16 cellular contexts compared by ENCODE assay signal in genomic region chr10:75978213-75978612, GRCh38.
"Had no signal": no experiment of that assay in that cellular context is flagged by ENCODE, and none has a peak within 500 bp of the region (broad histone marks: within the 10 kb centered on the region; RNA-seq: fewer than 3 reads in every experiment).

No MANE protein-coding gene starts in this region.

- H3K36me3 ChIP-seq: tibial artery had no signal

- H3K4me1 ChIP-seq: parathyroid adenoma, tibial artery had no signal

- H3K4me2 ChIP-seq: hepatocyte, smooth muscle cell had no signal

- H3K4me1 Mint-ChIP-seq: activated CD8-positive, alpha-beta memory T cell treated with anti-CD3 and anti-CD28 coated beads, Interleukin-2, amount 10 ng/mL, durations not matched to agents 7 days and 5 days; activated naive CD4-positive, alpha-beta T cell treated with anti-CD3 and anti-CD28 coated beads, Interleukin-2, amount 50 U/mL, for 24 hours; memory B cell had no signal

- H3K27me3 Mint-ChIP-seq: activated CD8-positive, alpha-beta memory T cell treated with anti-CD3 and anti-CD28 coated beads, Interleukin-2, amount 10 ng/mL, durations not matched to agents 7 days and 5 days; activated T-cell treated with anti-CD3 and anti-CD28 coated beads, Interleukin-2, amount 50 U/mL, for 24 hours had no signal

- H3K4me3 Mint-ChIP-seq: activated CD8-positive, alpha-beta memory T cell treated with anti-CD3 and anti-CD28 coated beads, Interleukin-2, amount 10 ng/mL, durations not matched to agents 7 days and 5 days; activated naive CD4-positive, alpha-beta T cell treated with anti-CD3 and anti-CD28 coated beads, Interleukin-2, amount 50 U/mL, for 24 hours; activated T-cell treated with anti-CD3 and anti-CD28 coated beads, Interleukin-2, amount 50 U/mL, for 24 hours; memory B cell; T-helper 1 cell treated with Interleukin-12 subunit alpha and Interleukin-12 subunit beta and Interleukin-4 antibody, amounts not matched to agents 30 μg/mL and 1 μg/mL, for 36 hours had no signal

- H3K9ac ChIP-seq: parathyroid adenoma had no signal

- H3K9me3 Mint-ChIP-seq: activated naive CD4-positive, alpha-beta T cell treated with anti-CD3 and anti-CD28 coated beads, Interleukin-2, amount 50 U/mL, for 24 hours; activated T-cell treated with anti-CD3 and anti-CD28 coated beads, Interleukin-2, amount 50 U/mL, for 24 hours; T-helper 1 cell treated with Interleukin-12 subunit alpha and Interleukin-12 subunit beta and Interleukin-4 antibody, amounts not matched to agents 30 μg/mL and 1 μg/mL, for 36 hours had no signal

- ATAC-seq: activated CD8-positive, alpha-beta memory T cell treated with anti-CD3 and anti-CD28 coated beads, Interleukin-2, amount 10 ng/mL, durations not matched to agents 7 days and 5 days; left colon; right cardiac atrium; SK-N-SH treated with all-trans-retinoic acid at 6 μM for 48 hours had no signal

- H3K27me3 ChIP-seq: hepatocyte, tibial artery had no signal

- H3K9me3 ChIP-seq: tibial artery had no signal

- DNase-seq: activated CD4-positive, alpha-beta T cell treated with anti-CD3 and anti-CD28 coated beads, Interleukin-2, amount 50 U/mL, for 48 hours; activated CD4-positive, CD25-positive, alpha-beta regulatory T cell; activated CD8-positive, alpha-beta memory T cell treated with anti-CD3 and anti-CD28 coated beads, Interleukin-2, amount 10 ng/mL, durations not matched to agents 7 days and 5 days; activated effector memory CD4-positive, alpha-beta T cell treated with Interleukin-2 at 50 U/mL for 16 hours; activated T-cell treated with anti-CD3 and anti-CD28 coated beads, Interleukin-2, amount 50 U/mL, for 24 hours; amniotic stem cell; left colon; right cardiac atrium; tibial artery had no signal

- H3K4me3 ChIP-seq: hepatocyte, smooth muscle cell, tibial artery had no signal

- H3K79me2 ChIP-seq: hepatocyte, parathyroid adenoma had no signal

- H2AFZ ChIP-seq: hepatocyte, parathyroid adenoma had no signal

- H3K36me3 Mint-ChIP-seq: activated CD8-positive, alpha-beta memory T cell treated with anti-CD3 and anti-CD28 coated beads, Interleukin-2, amount 10 ng/mL, durations not matched to agents 7 days and 5 days; activated naive CD4-positive, alpha-beta T cell treated with anti-CD3 and anti-CD28 coated beads, Interleukin-2, amount 50 U/mL, for 24 hours; memory B cell had no signal

- H3K27ac Mint-ChIP-seq: activated CD8-positive, alpha-beta memory T cell treated with anti-CD3 and anti-CD28 coated beads, Interleukin-2, amount 10 ng/mL, durations not matched to agents 7 days and 5 days; activated naive CD4-positive, alpha-beta T cell treated with anti-CD3 and anti-CD28 coated beads, Interleukin-2, amount 50 U/mL, for 24 hours; activated T-cell treated with anti-CD3 and anti-CD28 coated beads, Interleukin-2, amount 50 U/mL, for 24 hours; memory B cell; T-helper 1 cell treated with Interleukin-12 subunit alpha and Interleukin-12 subunit beta and Interleukin-4 antibody, amounts not matched to agents 30 μg/mL and 1 μg/mL, for 36 hours had no signal

- H3K27ac ChIP-seq: hepatocyte, parathyroid adenoma, tibial artery had no signal
